Comparison of ENCODE assay signal across 2 cellular contexts in genomic region chr4:158688813-158689212, GRCh38.
TF ChIP-seq lines count a peak whose summit lies in the region.

No MANE protein-coding gene starts in this region.

TF ChIP-seq in WTC11, 78 proteins besides CTCF, POLR2A, EP300 and RAD21:
- TF ChIP-seq NFATC4 (CRISPR knock-in tag; IDR thresholded peaks at IDR 0.05) (no peak), PRRX2 (CRISPR knock-in tag; IDR thresholded peaks at IDR 0.05) (no peak)

TF ChIP-seq in HepG2, 621 proteins besides CTCF, POLR2A, EP300 and RAD21:
- TF ChIP-seq, protein P1, sequence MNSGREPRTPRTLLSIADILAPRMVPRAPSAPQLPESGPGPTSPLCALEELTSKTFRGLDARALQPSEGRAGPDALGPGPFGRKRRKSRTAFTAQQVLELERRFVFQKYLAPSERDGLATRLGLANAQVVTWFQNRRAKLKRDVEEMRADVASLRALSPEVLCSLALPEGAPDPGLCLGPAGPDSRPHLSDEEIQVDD (CRISPR knock-in tag; IDR thresholded peaks at IDR 0.05; ENCODE audit: borderline replicate concordance), result no peak
- TF ChIP-seq HOXA7 (CRISPR knock-in tag; IDR thresholded peaks at IDR 0.05) (no peak), ZNF30 (CRISPR knock-in tag; IDR thresholded peaks at IDR 0.05) (no peak), ESRRA (CRISPR knock-in tag; IDR thresholded peaks at IDR 0.05; ENCODE audit: low read depth) (no peak), ZNF33B (CRISPR knock-in tag; IDR thresholded peaks at IDR 0.05) (no peak), THAP11 (CRISPR knock-in tag; IDR thresholded peaks at IDR 0.05) (no peak), ZBTB1 (CRISPR knock-in tag; IDR thresholded peaks at IDR 0.05; ENCODE audit: borderline replicate concordance) (no peak), NFE2L2 (IDR thresholded peaks at IDR 0.05; ENCODE audit: low read length) (no peak), ZNF367 (CRISPR knock-in tag; IDR thresholded peaks at IDR 0.05; ENCODE audit: borderline replicate concordance) (no peak), ZBTB49 (CRISPR knock-in tag; IDR thresholded peaks at IDR 0.05; ENCODE audit: borderline replicate concordance) (no peak), GABPB1 (CRISPR knock-in tag; IDR thresholded peaks at IDR 0.05) (no peak), NR2F6 (IDR thresholded peaks at IDR 0.05) (no peak), NR2F6 (CRISPR knock-in tag; IDR thresholded peaks at IDR 0.05) (no peak), DR1 (CRISPR knock-in tag; IDR thresholded peaks at IDR 0.05) (no peak), ZNF446 (CRISPR knock-in tag; IDR thresholded peaks at IDR 0.05) (no peak), ZNF468 (CRISPR knock-in tag; IDR thresholded peaks at IDR 0.05) (no peak), ZNF20 (CRISPR knock-in tag; IDR thresholded peaks at IDR 0.05) (no peak), NR2F2 (IDR thresholded peaks at IDR 0.05; ENCODE audit: borderline replicate concordance, low read depth) (no peak)
TF ChIP-seq in HepG2: peak in this region for 0.
